In genomic region chr5:14727428-14727865, GRCh38 we compare ENCODE assay signal across 8 cellular contexts.
A peak's percentile ranks its signal among the peaks of the same experiment; 100 is the strongest.
DNase-seq lines count a peak whose midpoint lies in the region; ATAC-seq, FAIRE-seq and TF ChIP-seq lines count a peak whose summit lies in the region.

No MANE protein-coding gene starts in this region.

- no peak overlapping the region; the same call in 1 of the 2 replicates for H2BK15ac ChIP-seq in H1 (ENCODE audit: low read length)

- TF ChIP-seq CTCF in H1 (IDR thresholded peaks at IDR 0.05; ENCODE audit: control extremely low read depth in 1 of 3, insufficient read depth in 1 of 3, low read depth in 1 of 3, low read length in 3 of 3) (peak; percentile 81 to 83 (median 82)), mesothelial cell of epicardium (IDR thresholded peaks at IDR 0.05; ENCODE audit: unreplicated experiment) (peak; percentile 97)

- no peaks in the 10 kb centered on the region for H3K79me1 ChIP-seq in H1 (ENCODE audit: low read depth, low read length)

- no peak for TF ChIP-seq POLR2A in H1 (IDR thresholded peaks at IDR 0.05; ENCODE audit: control extremely low read depth in 1 of 2, low read depth in 2 of 2, low read length in 2 of 2)

- H2BK20ac ChIP-seq in H1 (ENCODE audit: low read length), result peak overlapping the region; percentile 99; the same call in 1 of the 2 replicates

- no peak overlapping the region for H3K23ac ChIP-seq in H1 (ENCODE audit: insufficient read length)

- no peak overlapping the region for H3K27ac ChIP-seq in H1 (ENCODE audit: low read depth, low read length)

- peak overlapping the region; percentile 56 to 81; a peak in 1 of 4 replicates for H3K4me2 ChIP-seq in H1 (ENCODE audit: insufficient read depth in 1 of 2, low read depth in 2 of 2, low read length in 2 of 2)

- no peak overlapping the region for H3K14ac ChIP-seq in H1 (ENCODE audit: insufficient read length)

- TF ChIP-seq RAD21 in H1 (IDR thresholded peaks at IDR 0.05 in 1 of 2, conservative IDR thresholded peaks at IDR 0.05 in 1 of 2; ENCODE audit: low read depth in 2 of 2, low read length in 2 of 2), result peak; percentile 97

- whole genome bisulfite sequencing in H1 (ENCODE audit: extremely low coverage in 1 of 2, insufficient coverage in 1 of 2, insufficient read length in 1 of 2, insufficient replicate concordance in 2 of 2, low coverage in 1 of 2, low lambda C conversion rate in 2 of 2, missing lambda C conversion rate in 1 of 2), 2 experiments, result 16% methylated on average over 7 of the region's 7 CpGs; no CpG with 5 or more reads in 1 of the 2 experiments

- DNase-seq in A172 (ENCODE audit: low spot score) (peak; percentile 80), NCI-H774 (lab: John Stamatoyannopoulos, UW) (peak; percentile 70), H1 (ENCODE audit: low read depth in 1 of 2, low spot score in 2 of 2) (peak; percentile 47 to 89), mesothelial cell of epicardium (ENCODE audit: low spot score in 2 of 2, unreplicated experiment in 2 of 2) (peak; percentile 73 to 91)
- peak; percentile 83 for DNase-seq in activated CD8-positive, alpha-beta T cell treated with anti-CD3 and anti-CD28 coated beads, Interleukin-2, amount 10 ng/mL, durations not matched to agents 7 days and 5 days
- peak; percentile 61 to 65 for DNase-seq in stimulated activated CD8-positive, alpha-beta memory T cell treated with anti-CD3 and anti-CD28 coated beads, Interleukin-2, amount 100 ng/mL, for 48 hours (ENCODE audit: low read depth in 2 of 2)

- ATAC-seq in GM18517 (IDR thresholded peaks at IDR 0.05; ENCODE audit: unreplicated experiment) (peak; percentile 55), HG03571 (IDR thresholded peaks at IDR 0.05; ENCODE audit: unreplicated experiment) (peak; percentile 58)
- peak; percentile 77 for ATAC-seq in activated CD8-positive, alpha-beta T cell treated with anti-CD3 and anti-CD28 coated beads, Interleukin-2, amount 10 ng/mL, durations not matched to agents 7 days and 5 days

- H3K4me1 ChIP-seq in H1 (replicated peaks in 1 of 4; ENCODE audit: control insufficient read depth in 3 of 4, insufficient read depth in 4 of 4, low read length in 3 of 4), result peaks cover 8 to 22% (median 17%) of the 10 kb centered on the region in 4 experiments

- no peak overlapping the region for H3K4me3 Mint-ChIP-seq in activated CD8-positive, alpha-beta T cell treated with anti-CD3 and anti-CD28 coated beads, Interleukin-2, amount 10 ng/mL, durations not matched to agents 7 days and 5 days
- no peak overlapping the region for H3K4me3 Mint-ChIP-seq in mesothelial cell of epicardium

- 0 out of 7 replicates have a peak, but pooled peaks cover 0 to 2% (median 0%) of the 10 kb centered on the region in 4 experiments for H3K27me3 ChIP-seq in H1 (replicated peaks in 1 of 4; ENCODE audit: control insufficient read depth in 3 of 4, extremely low read depth in 1 of 4, insufficient read depth in 3 of 4, low read length in 3 of 4)

- H3K27me3 Mint-ChIP-seq in activated CD8-positive, alpha-beta T cell treated with anti-CD3 and anti-CD28 coated beads, Interleukin-2, amount 10 ng/mL, durations not matched to agents 7 days and 5 days (ENCODE audit: low read depth), result no peaks in the 10 kb centered on the region
- H3K27me3 Mint-ChIP-seq in mesothelial cell of epicardium (ENCODE audit: low read depth), result no peaks in the 10 kb centered on the region

- H3K23me2 ChIP-seq in H1 (ENCODE audit: low read depth, low read length), result 0 out of 2 replicates have a peak, but pooled peaks cover 3% of the 10 kb centered on the region

- no peak overlapping the region for H2AK5ac ChIP-seq in H1 (ENCODE audit: low read depth, low read length)

- no peak for TF ChIP-seq EP300 in H1 (IDR thresholded peaks at IDR 0.05; ENCODE audit: borderline replicate concordance in 1 of 2, low read depth in 2 of 2, low read length in 2 of 2)

- H3K4me1 Mint-ChIP-seq in activated CD8-positive, alpha-beta T cell treated with anti-CD3 and anti-CD28 coated beads, Interleukin-2, amount 10 ng/mL, durations not matched to agents 7 days and 5 days (ENCODE audit: low read depth), result peaks cover 2% of the 10 kb centered on the region
- H3K4me1 Mint-ChIP-seq in mesothelial cell of epicardium, result peaks cover 5% of the 10 kb centered on the region

- no peaks in the 10 kb centered on the region for H3K36me3 Mint-ChIP-seq in activated CD8-positive, alpha-beta T cell treated with anti-CD3 and anti-CD28 coated beads, Interleukin-2, amount 10 ng/mL, durations not matched to agents 7 days and 5 days (ENCODE audit: low read depth)
- H3K36me3 Mint-ChIP-seq in mesothelial cell of epicardium, result no peaks in the 10 kb centered on the region

- H3K56ac ChIP-seq in H1 (replicated peaks; ENCODE audit: insufficient read length, low read depth, low read length), result no peak overlapping the region

- no peak overlapping the region for H3K27ac Mint-ChIP-seq in activated CD8-positive, alpha-beta T cell treated with anti-CD3 and anti-CD28 coated beads, Interleukin-2, amount 10 ng/mL, durations not matched to agents 7 days and 5 days
- no peak overlapping the region for H3K27ac Mint-ChIP-seq in mesothelial cell of epicardium

- CTCF ChIA-PET in activated CD8-positive, alpha-beta T cell treated with anti-CD3 and anti-CD28 coated beads, Interleukin-2, amount 10 ng/mL, durations not matched to agents 7 days and 5 days (lab: Charles Lee), result interaction anchor here (0.6 to 5.1 kb wide), 44 partner anchors 9 to 373 kb away, joined by 3 to 72 read pairs (median 4); no protein-coding TSS in a partner anchor
- CTCF ChIA-PET in H1 (lab: Charles Lee; ENCODE audit: partially characterized antibody), result interaction anchor here (0.6 to 5.3 kb wide), 50 partner anchors 9 to 509 kb away, joined by 3 to 93 read pairs (median 5); partner anchors contain the start of gene ANKH

- H4K8ac ChIP-seq in H1 (ENCODE audit: extremely low read depth, insufficient read depth, low read length), result no peak overlapping the region

- no peak overlapping the region for H3K9ac ChIP-seq in H1 (replicated peaks in 1 of 4; ENCODE audit: extremely low read depth in 1 of 4, low read depth in 3 of 4, low read length in 3 of 4)

- peak overlapping the region; percentile 91; the same call in 1 of the 2 replicates for H3K18ac ChIP-seq in H1 (ENCODE audit: extremely low read depth, low read length)

- no peaks in the 10 kb centered on the region for H3K9me3 ChIP-seq in H1 (ENCODE audit: insufficient read depth in 2 of 2, low read depth in 1 of 2, low read length in 1 of 2)

- no peaks in the 10 kb centered on the region for H3K9me3 Mint-ChIP-seq in activated CD8-positive, alpha-beta T cell treated with anti-CD3 and anti-CD28 coated beads, Interleukin-2, amount 10 ng/mL, durations not matched to agents 7 days and 5 days (ENCODE audit: insufficient read depth)
- H3K9me3 Mint-ChIP-seq in mesothelial cell of epicardium, result no peaks in the 10 kb centered on the region

- no peak overlapping the region for H4K5ac ChIP-seq in H1 (ENCODE audit: insufficient read length, low read depth, low read length)

- H2BK5ac ChIP-seq in H1 (ENCODE audit: low read depth, low read length), result peak overlapping the region; percentile 95; the same call in 1 of the 2 replicates

- H2AFZ ChIP-seq in H1 (ENCODE audit: low read length), result no peak overlapping the region

- H3K36me3 ChIP-seq in H1 (ENCODE audit: control insufficient read depth in 2 of 4, insufficient read depth in 4 of 4, low read length in 3 of 4), result no peaks in the 10 kb centered on the region

- H2BK12ac ChIP-seq in H1 (ENCODE audit: low read depth, low read length), result peak overlapping the region; percentile 89

- FAIRE-seq in H1 (lab: Jason Lieb, UNC), result peak; percentile 83

- peak overlapping the region in 1 of 4 experiments; percentile 26; a peak in 1 of 8 replicates for H3K4me3 ChIP-seq in H1 (ENCODE audit: extremely low read depth in 1 of 4, insufficient read depth in 2 of 4, low read depth in 3 of 4, low read length in 4 of 4)

- no peak overlapping the region for H4K91ac ChIP-seq in H1 (replicated peaks; ENCODE audit: insufficient read length, low read length)

- H3K4ac ChIP-seq in H1 (replicated peaks; ENCODE audit: insufficient read length, low read depth, low read length), result no peak overlapping the region

- POLR2A ChIA-PET in activated CD8-positive, alpha-beta T cell treated with anti-CD3 and anti-CD28 coated beads, Interleukin-2, amount 10 ng/mL, durations not matched to agents 7 days and 5 days (lab: Charles Lee), result interaction anchor here (1.4 kb wide), 1 partner anchor 144 kb away, joined by 4 read pairs; the partner anchor contains the start of gene ANKH
- POLR2A ChIA-PET in H1 (lab: Charles Lee; ENCODE audit: partially characterized antibody), result interaction anchor here (0.8 to 1.7 kb wide), 2 partner anchors 145 to 287 kb away, joined by 4 to 5 read pairs; no protein-coding TSS in a partner anchor

- H2BK120ac ChIP-seq in H1 (replicated peaks; ENCODE audit: low read depth, low read length), result no peak overlapping the region

- H4K20me1 ChIP-seq in H1 (replicated peaks in 1 of 2; ENCODE audit: control insufficient read depth in 1 of 2, insufficient read depth in 2 of 2, low read length in 2 of 2), result no peaks in the 10 kb centered on the region

- no peaks in the 10 kb centered on the region for H3K79me2 ChIP-seq in H1 (ENCODE audit: control insufficient read depth in 1 of 2, insufficient read depth in 2 of 2, low read length in 2 of 2)

TF ChIP-seq in H1, 55 proteins besides CTCF, POLR2A, EP300 and RAD21 (continues in another document):
- TF ChIP-seq TAF1 (IDR thresholded peaks at IDR 0.05; ENCODE audit: low read depth, low read length) (no peak), ASH2L (IDR thresholded peaks at IDR 0.05; ENCODE audit: low read length) (no peak), FOSL1 (IDR thresholded peaks at IDR 0.05; ENCODE audit: insufficient read depth, low read depth, low read length) (no peak), YY1 (IDR thresholded peaks at IDR 0.05; ENCODE audit: low read depth, low read length) (0 out of 2 replicates have a peak, but pooled peaks have one; percentile 21), CREB1 (IDR thresholded peaks at IDR 0.05) (0 out of 2 replicates have a peak, but pooled peaks have one; percentile 9), RXRA (IDR thresholded peaks at IDR 0.05; ENCODE audit: insufficient read depth, low read depth, low read length) (no peak), CHD1 (IDR thresholded peaks at IDR 0.05; ENCODE audit: low read depth, low read length) (no peak), JUND (IDR thresholded peaks at IDR 0.05; ENCODE audit: low read length) (0 out of 2 replicates have a peak, but pooled peaks have one; percentile 28), SAP30 (IDR thresholded peaks at IDR 0.05; ENCODE audit: insufficient read depth, insufficient replicate concordance, low read length) (no peak), RBBP5 (IDR thresholded peaks at IDR 0.05; ENCODE audit: borderline replicate concordance, low read depth, low read length) (no peak), PHF8 (conservative IDR thresholded peaks at IDR 0.05; ENCODE audit: low read depth, low read length) (no peak)
- TF ChIP-seq, protein P1, sequence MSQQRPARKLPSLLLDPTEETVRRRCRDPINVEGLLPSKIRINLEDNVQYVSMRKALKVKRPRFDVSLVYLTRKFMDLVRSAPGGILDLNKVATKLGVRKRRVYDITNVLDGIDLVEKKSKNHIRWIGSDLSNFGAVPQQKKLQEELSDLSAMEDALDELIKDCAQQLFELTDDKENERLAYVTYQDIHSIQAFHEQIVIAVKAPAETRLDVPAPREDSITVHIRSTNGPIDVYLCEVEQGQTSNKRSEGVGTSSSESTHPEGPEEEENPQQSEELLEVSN (IDR thresholded peaks at IDR 0.05), result no peak
